In the genomic region with DNA sequence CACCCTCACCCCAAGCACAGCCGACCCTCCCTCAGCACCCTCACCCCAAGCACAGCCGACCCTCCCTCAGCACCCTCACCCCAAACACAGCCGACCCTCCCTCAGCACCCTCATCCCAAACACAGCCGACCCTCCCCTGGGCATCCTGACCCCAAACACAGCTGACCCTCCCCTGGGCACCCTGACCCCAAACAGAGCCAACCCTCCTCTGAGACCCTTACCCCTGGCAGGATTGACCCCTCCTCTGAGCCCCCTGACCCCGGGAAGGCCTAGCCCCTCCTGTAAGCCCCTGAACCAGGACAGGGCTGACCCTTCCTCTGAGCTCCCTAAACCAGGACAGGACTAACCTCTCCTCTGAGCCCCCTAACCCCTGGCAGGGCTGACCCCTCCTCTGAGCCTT, we compare ENCODE assay signal across 23 cellular contexts.
"Had no signal": no experiment of that assay in that cellular context is flagged by ENCODE, and none has a peak within 500 bp of the region (broad histone marks: within the 10 kb centered on the region; RNA-seq: fewer than 3 reads in every experiment).

No MANE protein-coding gene starts in this region.

- H2AFZ ChIP-seq: neural progenitor cell, parathyroid adenoma had no signal

- H3K4me3 Mint-ChIP-seq: central memory CD8-positive, alpha-beta T cell; dendritic cell treated with granulocyte-macrophage colony-stimulating factor and Interleukin-4, amounts not matched to agents 40 ng/mL and 50 ng/mL, for 4 days; natural killer cell treated with Interleukin-12 subunit alpha and Interleukin-12 subunit beta and Interleukin-15 and Interleukin-18, amount 100 ng/mL, for 72 hours; neural progenitor cell had no signal

- H3K4me1 ChIP-seq: esophagus squamous epithelium, gastroesophageal sphincter, neural progenitor cell, parathyroid adenoma, psoas muscle, sigmoid colon, tibial artery had no signal

- H3K9me3 Mint-ChIP-seq: central memory CD8-positive, alpha-beta T cell; dendritic cell treated with granulocyte-macrophage colony-stimulating factor and Interleukin-4, amounts not matched to agents 40 ng/mL and 50 ng/mL, for 4 days; natural killer cell treated with Interleukin-12 subunit alpha and Interleukin-12 subunit beta and Interleukin-15 and Interleukin-18, amount 100 ng/mL, for 72 hours had no signal

- H3K36me3 ChIP-seq: esophagus squamous epithelium, gastroesophageal sphincter, neural progenitor cell, sigmoid colon, tibial artery had no signal

- H3K4me3 ChIP-seq: esophagus squamous epithelium, gastroesophageal sphincter, lung, neural progenitor cell, psoas muscle, sigmoid colon, skin epidermis, tibial artery had no signal

- H3K36me3 Mint-ChIP-seq: natural killer cell treated with Interleukin-12 subunit alpha and Interleukin-12 subunit beta and Interleukin-15 and Interleukin-18, amount 100 ng/mL, for 72 hours; neural progenitor cell had no signal

- H3K9ac ChIP-seq: neural progenitor cell, parathyroid adenoma had no signal

- H3K4me2 ChIP-seq: neural progenitor cell had no signal

- ATAC-seq: gastroesophageal sphincter; left cardiac atrium; left ventricle myocardium superior; natural killer cell treated with Interleukin-12 subunit alpha and Interleukin-12 subunit beta and Interleukin-15 and Interleukin-18, amount 100 ng/mL, for 72 hours; psoas muscle had no signal

- H3K27ac Mint-ChIP-seq: dendritic cell treated with granulocyte-macrophage colony-stimulating factor and Interleukin-4, amounts not matched to agents 40 ng/mL and 50 ng/mL, for 4 days; natural killer cell treated with Interleukin-12 subunit alpha and Interleukin-12 subunit beta and Interleukin-15 and Interleukin-18, amount 100 ng/mL, for 72 hours; neural progenitor cell had no signal

- H3K27ac ChIP-seq: esophagus squamous epithelium, gastroesophageal sphincter, neural progenitor cell, parathyroid adenoma, psoas muscle, sigmoid colon, skin epidermis, tibial artery had no signal

- H3K27me3 ChIP-seq: neural progenitor cell had no signal

- H3K9me3 ChIP-seq: esophagus squamous epithelium, sigmoid colon, tibial artery had no signal

- H3K4me1 Mint-ChIP-seq: central memory CD8-positive, alpha-beta T cell; neural progenitor cell had no signal

- DNase-seq: esophagus squamous epithelium; foreskin fibroblast; glutamatergic neuron; left cardiac atrium; left ventricle myocardium superior; mesenchymal stem cell; midbrain; occipital lobe; psoas muscle; retina; sigmoid colon; stimulated activated CD4-positive, alpha-beta T cell treated with anti-CD3 and anti-CD28 coated beads, Interleukin-2, amount 100 ng/mL, for 24 hours; stimulated activated CD4-positive, alpha-beta T cell treated with anti-CD3 and anti-CD28 coated beads, Interleukin-4, amount 100 ng/mL, for 4 hours; stimulated activated naive CD4-positive, alpha-beta T cell had no signal
